1 cellular context compared by ENCODE assay signal in the genomic region with DNA sequence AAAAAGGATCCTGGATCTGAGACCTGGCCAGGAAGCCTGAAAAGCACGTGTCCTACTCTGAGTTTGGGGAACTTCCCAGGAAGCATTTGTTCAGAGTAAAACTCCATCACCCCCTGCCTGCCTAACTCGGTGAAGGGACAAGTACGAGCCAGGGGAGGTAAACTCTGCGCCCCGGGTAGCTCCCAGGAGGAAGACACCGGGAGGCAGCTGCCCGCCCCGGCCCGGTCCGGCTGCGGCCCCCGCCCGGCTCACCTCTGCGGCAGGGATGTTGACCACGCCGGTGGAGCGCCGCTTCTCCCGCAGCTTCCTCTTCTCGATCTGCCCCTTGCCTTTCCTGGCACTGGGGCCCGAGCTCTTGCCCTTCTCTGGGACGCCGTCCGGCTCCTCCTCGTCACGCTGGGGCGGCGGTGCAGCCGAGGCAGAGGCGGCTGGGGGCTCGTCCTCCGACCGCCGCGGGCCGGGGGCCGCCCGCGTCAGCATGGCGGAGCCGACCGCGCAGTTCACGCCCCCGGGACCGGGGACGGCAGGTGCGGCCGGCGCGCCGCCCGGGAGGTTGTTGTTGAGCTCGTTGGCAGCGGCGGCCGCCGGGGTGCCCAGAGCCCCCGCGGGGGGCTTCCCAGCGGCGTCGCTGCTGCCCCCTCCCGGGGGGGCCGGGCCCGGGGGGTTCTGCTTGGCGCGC.
TF ChIP-seq lines count a peak whose summit lies in the region.

No MANE protein-coding gene starts in this region.

TF ChIP-seq in WTC11, 78 proteins besides CTCF, POLR2A, EP300 and RAD21 (continued from another document):
- TF ChIP-seq, protein P1, sequence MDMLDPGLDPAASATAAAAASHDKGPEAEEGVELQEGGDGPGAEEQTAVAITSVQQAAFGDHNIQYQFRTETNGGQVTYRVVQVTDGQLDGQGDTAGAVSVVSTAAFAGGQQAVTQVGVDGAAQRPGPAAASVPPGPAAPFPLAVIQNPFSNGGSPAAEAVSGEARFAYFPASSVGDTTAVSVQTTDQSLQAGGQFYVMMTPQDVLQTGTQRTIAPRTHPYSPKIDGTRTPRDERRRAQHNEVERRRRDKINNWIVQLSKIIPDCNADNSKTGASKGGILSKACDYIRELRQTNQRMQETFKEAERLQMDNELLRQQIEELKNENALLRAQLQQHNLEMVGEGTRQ (CRISPR knock-in tag; IDR thresholded peaks at IDR 0.05), result peak; percentile 56
- TF ChIP-seq, protein P2, sequence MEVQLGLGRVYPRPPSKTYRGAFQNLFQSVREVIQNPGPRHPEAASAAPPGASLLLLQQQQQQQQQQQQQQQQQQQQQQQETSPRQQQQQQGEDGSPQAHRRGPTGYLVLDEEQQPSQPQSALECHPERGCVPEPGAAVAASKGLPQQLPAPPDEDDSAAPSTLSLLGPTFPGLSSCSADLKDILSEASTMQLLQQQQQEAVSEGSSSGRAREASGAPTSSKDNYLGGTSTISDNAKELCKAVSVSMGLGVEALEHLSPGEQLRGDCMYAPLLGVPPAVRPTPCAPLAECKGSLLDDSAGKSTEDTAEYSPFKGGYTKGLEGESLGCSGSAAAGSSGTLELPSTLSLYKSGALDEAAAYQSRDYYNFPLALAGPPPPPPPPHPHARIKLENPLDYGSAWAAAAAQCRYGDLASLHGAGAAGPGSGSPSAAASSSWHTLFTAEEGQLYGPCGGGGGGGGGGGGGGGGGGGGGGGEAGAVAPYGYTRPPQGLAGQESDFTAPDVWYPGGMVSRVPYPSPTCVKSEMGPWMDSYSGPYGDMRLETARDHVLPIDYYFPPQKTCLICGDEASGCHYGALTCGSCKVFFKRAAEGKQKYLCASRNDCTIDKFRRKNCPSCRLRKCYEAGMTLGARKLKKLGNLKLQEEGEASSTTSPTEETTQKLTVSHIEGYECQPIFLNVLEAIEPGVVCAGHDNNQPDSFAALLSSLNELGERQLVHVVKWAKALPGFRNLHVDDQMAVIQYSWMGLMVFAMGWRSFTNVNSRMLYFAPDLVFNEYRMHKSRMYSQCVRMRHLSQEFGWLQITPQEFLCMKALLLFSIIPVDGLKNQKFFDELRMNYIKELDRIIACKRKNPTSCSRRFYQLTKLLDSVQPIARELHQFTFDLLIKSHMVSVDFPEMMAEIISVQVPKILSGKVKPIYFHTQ (CRISPR knock-in tag; IDR thresholded peaks at IDR 0.05), result no peak
- TF ChIP-seq, protein P3, sequence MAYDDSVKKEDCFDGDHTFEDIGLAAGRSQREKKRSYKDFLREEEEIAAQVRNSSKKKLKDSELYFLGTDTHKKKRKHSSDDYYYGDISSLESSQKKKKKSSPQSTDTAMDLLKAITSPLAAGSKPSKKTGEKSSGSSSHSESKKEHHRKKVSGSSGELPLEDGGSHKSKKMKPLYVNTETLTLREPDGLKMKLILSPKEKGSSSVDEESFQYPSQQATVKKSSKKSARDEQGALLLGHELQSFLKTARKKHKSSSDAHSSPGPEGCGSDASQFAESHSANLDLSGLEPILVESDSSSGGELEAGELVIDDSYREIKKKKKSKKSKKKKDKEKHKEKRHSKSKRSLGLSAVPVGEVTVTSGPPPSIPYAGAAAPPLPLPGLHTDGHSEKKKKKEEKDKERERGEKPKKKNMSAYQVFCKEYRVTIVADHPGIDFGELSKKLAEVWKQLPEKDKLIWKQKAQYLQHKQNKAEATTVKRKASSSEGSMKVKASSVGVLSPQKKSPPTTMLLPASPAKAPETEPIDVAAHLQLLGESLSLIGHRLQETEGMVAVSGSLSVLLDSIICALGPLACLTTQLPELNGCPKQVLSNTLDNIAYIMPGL (CRISPR knock-in tag; IDR thresholded peaks at IDR 0.05), result peak; percentile 59
- TF ChIP-seq SMAD3 (CRISPR knock-in tag; IDR thresholded peaks at IDR 0.05; ENCODE audit: borderline replicate concordance), result 0 out of 2 replicates have a peak, but pooled peaks have one; percentile 52
- TF ChIP-seq, protein P4, sequence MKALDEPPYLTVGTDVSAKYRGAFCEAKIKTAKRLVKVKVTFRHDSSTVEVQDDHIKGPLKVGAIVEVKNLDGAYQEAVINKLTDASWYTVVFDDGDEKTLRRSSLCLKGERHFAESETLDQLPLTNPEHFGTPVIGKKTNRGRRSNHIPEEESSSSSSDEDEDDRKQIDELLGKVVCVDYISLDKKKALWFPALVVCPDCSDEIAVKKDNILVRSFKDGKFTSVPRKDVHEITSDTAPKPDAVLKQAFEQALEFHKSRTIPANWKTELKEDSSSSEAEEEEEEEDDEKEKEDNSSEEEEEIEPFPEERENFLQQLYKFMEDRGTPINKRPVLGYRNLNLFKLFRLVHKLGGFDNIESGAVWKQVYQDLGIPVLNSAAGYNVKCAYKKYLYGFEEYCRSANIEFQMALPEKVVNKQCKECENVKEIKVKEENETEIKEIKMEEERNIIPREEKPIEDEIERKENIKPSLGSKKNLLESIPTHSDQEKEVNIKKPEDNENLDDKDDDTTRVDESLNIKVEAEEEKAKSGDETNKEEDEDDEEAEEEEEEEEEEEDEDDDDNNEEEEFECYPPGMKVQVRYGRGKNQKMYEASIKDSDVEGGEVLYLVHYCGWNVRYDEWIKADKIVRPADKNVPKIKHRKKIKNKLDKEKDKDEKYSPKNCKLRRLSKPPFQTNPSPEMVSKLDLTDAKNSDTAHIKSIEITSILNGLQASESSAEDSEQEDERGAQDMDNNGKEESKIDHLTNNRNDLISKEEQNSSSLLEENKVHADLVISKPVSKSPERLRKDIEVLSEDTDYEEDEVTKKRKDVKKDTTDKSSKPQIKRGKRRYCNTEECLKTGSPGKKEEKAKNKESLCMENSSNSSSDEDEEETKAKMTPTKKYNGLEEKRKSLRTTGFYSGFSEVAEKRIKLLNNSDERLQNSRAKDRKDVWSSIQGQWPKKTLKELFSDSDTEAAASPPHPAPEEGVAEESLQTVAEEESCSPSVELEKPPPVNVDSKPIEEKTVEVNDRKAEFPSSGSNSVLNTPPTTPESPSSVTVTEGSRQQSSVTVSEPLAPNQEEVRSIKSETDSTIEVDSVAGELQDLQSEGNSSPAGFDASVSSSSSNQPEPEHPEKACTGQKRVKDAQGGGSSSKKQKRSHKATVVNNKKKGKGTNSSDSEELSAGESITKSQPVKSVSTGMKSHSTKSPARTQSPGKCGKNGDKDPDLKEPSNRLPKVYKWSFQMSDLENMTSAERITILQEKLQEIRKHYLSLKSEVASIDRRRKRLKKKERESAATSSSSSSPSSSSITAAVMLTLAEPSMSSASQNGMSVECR (CRISPR knock-in tag; IDR thresholded peaks at IDR 0.05; ENCODE audit: borderline replicate concordance), result peak; percentile 72; the same call in 1 of the 2 replicates
